In the genomic region with DNA sequence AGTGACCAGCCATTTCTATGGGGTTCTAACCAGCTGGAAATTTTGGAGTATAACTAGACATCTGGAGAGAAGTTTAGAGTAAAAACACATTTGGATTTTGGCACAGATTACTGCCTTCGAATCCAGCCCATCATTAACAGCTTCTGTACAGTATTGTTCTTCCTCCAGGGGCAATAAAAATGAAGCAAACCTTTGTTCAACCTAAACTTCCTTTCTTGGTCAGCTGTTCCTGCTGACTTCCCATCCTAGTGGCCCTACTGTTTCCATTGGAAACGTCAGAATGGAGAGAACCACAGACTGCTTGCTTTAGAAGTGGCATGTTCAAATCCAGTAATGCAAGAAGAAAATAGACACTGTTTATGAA, we compare ENCODE assay signal across 1 cellular context.
TF ChIP-seq lines count a peak whose summit lies in the region.

No MANE protein-coding gene starts in this region.

TF ChIP-seq in SK-N-SH, 30 proteins besides CTCF, POLR2A, EP300 and RAD21 (continued from another document):
- no peak for TF ChIP-seq CHD2 (IDR thresholded peaks at IDR 0.05; ENCODE audit: low read length, partially characterized antibody)
